ENCODE assay signal across 8 cellular contexts in genomic region chr5:132389453-132390286, GRCh38. TPM values are rescaled to one million over a fixed set of nuclear protein-coding genes. Genes with fewer than 3 reads are reported as not detected.
A peak's percentile ranks its signal among the peaks of the same experiment; 100 is the strongest.
DNase-seq lines count a peak whose midpoint lies in the region; ATAC-seq and TF ChIP-seq lines count a peak whose summit lies in the region.

No MANE protein-coding gene starts in this region.

- peaks cover 61% of the 10 kb centered on the region for H3K4me1 Mint-ChIP-seq in activated CD4-positive, alpha-beta T cell treated with anti-CD3 and anti-CD28 coated beads for 36 hours
- peaks cover 19 to 26% of the 10 kb centered on the region in 2 donors for H3K4me1 Mint-ChIP-seq in immature natural killer cell

- intact Hi-C loops in activated CD4-positive, alpha-beta T cell treated with anti-CD3 and anti-CD28 coated beads for 36 hours (cut with DNase I, micrococcal nuclease) = loop anchor here in 1 of 2 experiments (5.0 kb wide), 1 partner anchor 433 kb away; no protein-coding TSS in a partner anchor
- intact Hi-C loops in stomach (cut with DNase I; ENCODE audit: low total_unique reads) = loop anchor here (10.0 kb wide), 1 partner anchor 115 kb away; no protein-coding TSS in a partner anchor

- H3K27me3 ChIP-seq in right atrium auricular region (no peaks in the 10 kb centered on the region), stomach (no peaks in the 10 kb centered on the region)

- no peaks in the 10 kb centered on the region for H3K9me3 ChIP-seq in right atrium auricular region
- no peaks in the 10 kb centered on the region for H3K9me3 ChIP-seq in stomach

- H3K36me3 Mint-ChIP-seq in activated CD4-positive, alpha-beta T cell treated with anti-CD3 and anti-CD28 coated beads for 36 hours (ENCODE audit: low read depth) = no peaks in the 10 kb centered on the region
- peaks cover 0 to 3% (median 0%) of the 10 kb centered on the region in 3 donors for H3K36me3 Mint-ChIP-seq in immature natural killer cell

- POLR2A ChIA-PET in activated CD4-positive, alpha-beta T cell treated with anti-CD3 and anti-CD28 coated beads for 36 hours (lab: Charles Lee) = interaction anchor here (0.6 to 1.5 kb wide), 4 partner anchors 91 to 761 kb away, joined by 3 to 4 read pairs (median 3); no protein-coding TSS in a partner anchor

- peaks cover 0 to 49% of the 10 kb centered on the region in 2 donors for H3K4me1 ChIP-seq in right atrium auricular region
- H3K4me1 ChIP-seq in stomach = peaks cover 56 to 74% (median 69%) of the 10 kb centered on the region in 4 donors

- H3K36me3 ChIP-seq in right atrium auricular region (peaks cover 25% of the 10 kb centered on the region), stomach (peaks cover 16 to 41% (median 31%) of the 10 kb centered on the region in 4 donors)

- TF ChIP-seq EP300 in stomach (IDR thresholded peaks at IDR 0.05) = no peak

- WGBS in stomach, 5 donors = 86 to 92% (median 91%) methylated on average over 11 of the region's 11 CpGs

- DNase-seq in activated CD4-positive, alpha-beta T cell treated with anti-CD3 and anti-CD28 coated beads for 1 hour = peak; percentile 25
- DNase-seq in activated CD4-positive, alpha-beta T cell treated with anti-CD3 and anti-CD28 coated beads, Interleukin-2, amount 50 U/mL, for 1 hour = no peak
- DNase-seq in activated CD4-positive, alpha-beta T cell treated with anti-CD3 and anti-CD28 coated beads for 36 hours = peak; percentile 56
- DNase-seq in right atrium auricular region (ENCODE audit: low spot score) (no peak), stomach (peak; percentile 60), immature natural killer cell (no peak)

- no peaks in the 10 kb centered on the region for H3K27me3 Mint-ChIP-seq in activated CD4-positive, alpha-beta T cell treated with anti-CD3 and anti-CD28 coated beads for 36 hours
- peaks cover 0 to 1% (median 0%) of the 10 kb centered on the region in 3 donors for H3K27me3 Mint-ChIP-seq in immature natural killer cell (ENCODE audit: low read depth in 3 of 3)

- peak; percentile 60 for ATAC-seq in activated CD4-positive, alpha-beta T cell treated with anti-CD3 and anti-CD28 coated beads for 36 hours
- ATAC-seq in GM19467 (IDR thresholded peaks at IDR 0.05; ENCODE audit: unreplicated experiment) = no peak
- no peak for ATAC-seq in GM21825 (IDR thresholded peaks at IDR 0.05; ENCODE audit: unreplicated experiment)

- H3K4me3 ChIP-seq in right atrium auricular region (no peak overlapping the region), stomach (no peak overlapping the region)

- CTCF ChIA-PET in activated CD4-positive, alpha-beta T cell treated with anti-CD3 and anti-CD28 coated beads for 36 hours (lab: Charles Lee) = interaction anchor here (0.7 to 19.4 kb wide), 8 partner anchors 21 to 451 kb away, joined by 3 to 308 read pairs (median 4); no protein-coding TSS in a partner anchor

- H3K27ac ChIP-seq in right atrium auricular region (peak overlapping the region; percentile 75 to 88), stomach (peak overlapping the region; percentile 61 to 96 (median 91))

- no peak overlapping the region for H3K27ac Mint-ChIP-seq in activated CD4-positive, alpha-beta T cell treated with anti-CD3 and anti-CD28 coated beads for 36 hours
- peak overlapping the region in 2 of 6 donors; percentile 16 to 53 for H3K27ac Mint-ChIP-seq in immature natural killer cell

- TF ChIP-seq POLR2A in stomach (IDR thresholded peaks at IDR 0.05) = no peak

- no peak for TF ChIP-seq CTCF in right atrium auricular region (IDR thresholded peaks at IDR 0.05)
- no peak for TF ChIP-seq CTCF in stomach (IDR thresholded peaks at IDR 0.05)

- no peak overlapping the region for H3K4me3 Mint-ChIP-seq in activated CD4-positive, alpha-beta T cell treated with anti-CD3 and anti-CD28 coated beads for 36 hours
- no peak overlapping the region for H3K4me3 Mint-ChIP-seq in immature natural killer cell

- H3K9me3 Mint-ChIP-seq in activated CD4-positive, alpha-beta T cell treated with anti-CD3 and anti-CD28 coated beads for 36 hours (ENCODE audit: low read depth) = no peaks in the 10 kb centered on the region
- no peaks in the 10 kb centered on the region for H3K9me3 Mint-ChIP-seq in immature natural killer cell

RNA-seq across cellular contexts. Expression of gene SLC22A5, which starts 20.2 kb away (rescaled TPM):
- 1 to 10 TPM; 3.7 to 4.9 TPM for total RNA-seq in activated CD4-positive, alpha-beta T cell treated with anti-CD3 and anti-CD28 coated beads for 36 hours
- total RNA-seq in right atrium auricular region (10 to 100 TPM in 1 of 2 donors, 1 to 10 TPM in 1; 8.6 to 17.6 TPM), stomach (10 to 100 TPM; 11.4 to 46.1 (median 37.5) TPM)
- polyA plus RNA-seq in stomach (1 to 10 TPM; 2.1 to 5.7 (median 3.0) TPM), immature natural killer cell (1 to 10 TPM; 1.1 to 1.5 (median 1.5) TPM)

Comparison
In these comparisons a context has a peak if more than half of its experiments do, and no peak if none do; other contexts are left out.
1. DNase-seq: peak in activated CD4-positive, alpha-beta T cell treated with anti-CD3 and anti-CD28 coated beads for 1 hour (single experiment), activated CD4-positive, alpha-beta T cell treated with anti-CD3 and anti-CD28 coated beads for 36 hours (single experiment) and stomach (single experiment); none in activated CD4-positive, alpha-beta T cell treated with anti-CD3 and anti-CD28 coated beads, Interleukin-2, amount 50 U/mL, for 1 hour (single experiment), right atrium auricular region (single experiment) and immature natural killer cell (0 of 3).